Comparison of ENCODE assay signal across 2 cellular contexts in genomic region chr10:117987242-117987909, GRCh38.
TF ChIP-seq lines count a peak whose summit lies in the region.

No MANE protein-coding gene starts in this region.

TF ChIP-seq in IMR-90, 13 proteins besides CTCF, POLR2A, EP300 and RAD21:
- TF ChIP-seq ELK1 (IDR thresholded peaks at IDR 0.05; ENCODE audit: borderline replicate concordance, low read depth, low read length) (no peak), MXI1 (IDR thresholded peaks at IDR 0.05; ENCODE audit: borderline replicate concordance, low read depth, low read length) (no peak), CEBPB (IDR thresholded peaks at IDR 0.05; ENCODE audit: low read depth, low read length) (no peak), FOS (IDR thresholded peaks at IDR 0.05; ENCODE audit: low read depth, low read length) (no peak), MAFK (IDR thresholded peaks at IDR 0.05; ENCODE audit: low read depth, low read length) (no peak), RCOR1 (IDR thresholded peaks at IDR 0.05; ENCODE audit: insufficient replicate concordance, low read length) (no peak), NFE2L2 (IDR thresholded peaks at IDR 0.05; ENCODE audit: low read depth, low read length) (no peak)

TF ChIP-seq in K562, 482 proteins besides CTCF, POLR2A, EP300 and RAD21:
- TF ChIP-seq RBM25 (IDR thresholded peaks at IDR 0.05; ENCODE audit: low read depth, low read length, severe bottlenecking) (peak; percentile 17), ZNF639 (CRISPR knock-in tag; conservative IDR thresholded peaks at IDR 0.05 in 1 of 2, IDR thresholded peaks at IDR 0.05 in 1 of 2) (no peak)
